ENCODE assay signal across 20 cellular contexts in the genomic region with DNA sequence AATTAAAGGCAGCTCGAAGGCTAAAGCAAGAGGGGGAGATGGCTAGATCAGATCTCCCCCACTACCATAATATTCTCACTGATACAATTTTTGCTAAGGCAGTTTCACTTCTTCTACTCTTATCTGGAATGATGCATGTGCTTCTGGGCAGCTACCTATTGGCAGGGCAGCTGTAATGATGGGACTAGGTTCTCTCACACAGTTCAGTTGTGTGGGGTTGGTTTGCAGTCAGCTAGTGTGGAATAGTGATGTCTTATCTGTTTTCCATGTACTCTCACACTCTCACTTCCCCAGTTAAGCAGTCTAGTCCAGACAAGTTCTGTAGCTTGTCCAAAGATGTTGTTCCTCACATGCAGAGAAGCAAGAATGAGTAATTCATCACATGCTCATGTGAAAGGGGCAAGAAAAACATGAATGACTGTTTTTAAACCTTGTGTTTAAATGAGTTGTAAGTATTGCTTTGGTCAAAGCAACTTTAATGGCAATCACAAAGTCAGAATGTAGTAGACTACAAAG.
"Had no signal": no experiment of that assay in that cellular context is flagged by ENCODE, and none has a peak within 500 bp of the region (broad histone marks: within the 10 kb centered on the region; RNA-seq: fewer than 3 reads in every experiment).

No MANE protein-coding gene starts in this region.

- FAIRE-seq: kidney had no signal

- H3K27me3 ChIP-seq: esophagus squamous epithelium, right atrium auricular region, tibial nerve had no signal

- H3K27ac Mint-ChIP-seq: activated CD8-positive, alpha-beta T cell treated with anti-CD3 and anti-CD28 coated beads for 36 hours; activated T-cell treated with anti-CD3 and anti-CD28 coated beads, Interleukin-2, amount 50 U/mL, for 24 hours; activated T-helper 2 cell treated with anti-CD3 and anti-CD28 coated beads, Interferon-gamma antibody, Interleukin-2, Interleukin-4, amounts not matched to agents 10 μg/mL and 5 μg/mL and 100 μg/mL, durations not matched to agents 14 hours and 24 hours and 36 hours; naive thymus-derived CD8-positive, alpha-beta T cell; stimulated activated naive CD8-positive, alpha-beta T cell treated with anti-CD3 and anti-CD28 coated beads, Interleukin-15, Interleukin-2, amounts not matched to agents 100 ng/mL and 50 ng/mL, for 24 hours; T-cell had no signal

- H3K4me1 Mint-ChIP-seq: naive thymus-derived CD8-positive, alpha-beta T cell; T-cell had no signal

- H3K27me3 Mint-ChIP-seq: activated CD8-positive, alpha-beta T cell treated with anti-CD3 and anti-CD28 coated beads for 36 hours; activated T-cell treated with anti-CD3 and anti-CD28 coated beads, Interleukin-2, amount 50 U/mL, for 24 hours; naive thymus-derived CD8-positive, alpha-beta T cell; stimulated activated naive CD8-positive, alpha-beta T cell treated with anti-CD3 and anti-CD28 coated beads, Interleukin-15, Interleukin-2, amounts not matched to agents 100 ng/mL and 50 ng/mL, for 24 hours; T-cell had no signal

- ATAC-seq: activated CD8-positive, alpha-beta T cell treated with anti-CD3 and anti-CD28 coated beads for 36 hours; left lobe of liver; naive thymus-derived CD8-positive, alpha-beta T cell; T-cell had no signal

- H3K9me3 Mint-ChIP-seq: activated CD8-positive, alpha-beta T cell treated with anti-CD3 and anti-CD28 coated beads for 36 hours; activated T-cell treated with anti-CD3 and anti-CD28 coated beads, Interleukin-2, amount 50 U/mL, for 24 hours; activated T-helper 2 cell treated with anti-CD3 and anti-CD28 coated beads, Interferon-gamma antibody, Interleukin-2, Interleukin-4, amounts not matched to agents 10 μg/mL and 5 μg/mL and 100 μg/mL, durations not matched to agents 14 hours and 24 hours and 36 hours had no signal

- H3K4me3 Mint-ChIP-seq: activated CD8-positive, alpha-beta T cell treated with anti-CD3 and anti-CD28 coated beads for 36 hours; activated T-cell treated with anti-CD3 and anti-CD28 coated beads, Interleukin-2, amount 50 U/mL, for 24 hours; naive thymus-derived CD8-positive, alpha-beta T cell; stimulated activated naive CD8-positive, alpha-beta T cell treated with anti-CD3 and anti-CD28 coated beads, Interleukin-15, Interleukin-2, amounts not matched to agents 100 ng/mL and 50 ng/mL, for 24 hours; T-cell had no signal

- H3K27ac ChIP-seq: esophagus squamous epithelium, prostate gland, right atrium auricular region, tibial nerve had no signal

- H3K4me3 ChIP-seq: esophagus squamous epithelium, prostate gland, right atrium auricular region, tibial nerve had no signal

- H3K36me3 ChIP-seq: esophagus squamous epithelium, prostate gland, right atrium auricular region, tibial nerve had no signal

- H3K36me3 Mint-ChIP-seq: naive thymus-derived CD8-positive, alpha-beta T cell; T-cell had no signal

- H3K9me3 ChIP-seq: esophagus squamous epithelium, prostate gland, right atrium auricular region, tibial nerve had no signal

- DNase-seq: activated CD4-positive, alpha-beta T cell treated with anti-CD3 and anti-CD28 coated beads for 48 hours; activated CD4-positive, CD25-positive, alpha-beta regulatory T cell; activated CD8-positive, alpha-beta T cell treated with anti-CD3 and anti-CD28 coated beads for 36 hours; activated naive CD4-positive, alpha-beta T cell treated with Interleukin-2 at 50 U/mL for 16 hours; activated T-cell treated with anti-CD3 and anti-CD28 coated beads, Interleukin-2, amount 50 U/mL, for 24 hours; aorta; cerebellar nuclear complex; effector CD4-positive, alpha-beta T cell; esophagus squamous epithelium; foreskin melanocyte; kidney; naive thymus-derived CD8-positive, alpha-beta T cell; stimulated activated CD4-positive, alpha-beta T cell treated with anti-CD3 and anti-CD28 coated beads, Interleukin-2, amount 100 ng/mL, for 24 hours; T-cell had no signal

- H3K4me1 ChIP-seq: esophagus squamous epithelium, prostate gland, right atrium auricular region, tibial nerve had no signal
